ENCODE assay signal across 1 cellular context in the genomic region with DNA sequence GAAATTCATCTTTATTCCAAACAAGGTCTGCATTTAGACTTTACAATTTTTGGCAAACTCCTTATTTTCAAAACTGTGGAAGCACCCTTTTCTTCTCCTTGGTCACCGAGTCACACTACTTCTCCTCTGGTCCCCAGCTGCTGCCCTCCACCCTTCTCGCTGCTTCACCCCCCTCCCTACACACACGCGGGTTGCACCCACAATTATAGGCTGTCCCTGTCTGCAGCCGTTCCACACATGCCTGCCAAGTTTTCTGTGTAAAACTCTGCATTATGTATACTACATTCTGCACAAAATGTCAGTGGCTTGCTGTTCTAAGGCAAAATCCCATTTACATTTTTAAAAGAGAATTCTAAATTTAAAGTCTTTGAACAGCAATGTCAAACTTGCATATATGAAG.
TF ChIP-seq lines count a peak whose summit lies in the region.

No MANE protein-coding gene starts in this region.

TF ChIP-seq in IMR-90, 13 proteins besides CTCF, POLR2A, EP300 and RAD21 (continued from another document):
- TF ChIP-seq, protein P1, sequence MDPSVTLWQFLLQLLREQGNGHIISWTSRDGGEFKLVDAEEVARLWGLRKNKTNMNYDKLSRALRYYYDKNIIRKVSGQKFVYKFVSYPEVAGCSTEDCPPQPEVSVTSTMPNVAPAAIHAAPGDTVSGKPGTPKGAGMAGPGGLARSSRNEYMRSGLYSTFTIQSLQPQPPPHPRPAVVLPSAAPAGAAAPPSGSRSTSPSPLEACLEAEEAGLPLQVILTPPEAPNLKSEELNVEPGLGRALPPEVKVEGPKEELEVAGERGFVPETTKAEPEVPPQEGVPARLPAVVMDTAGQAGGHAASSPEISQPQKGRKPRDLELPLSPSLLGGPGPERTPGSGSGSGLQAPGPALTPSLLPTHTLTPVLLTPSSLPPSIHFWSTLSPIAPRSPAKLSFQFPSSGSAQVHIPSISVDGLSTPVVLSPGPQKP (IDR thresholded peaks at IDR 0.05; ENCODE audit: borderline replicate concordance, low read depth, low read length), result no peak
- TF ChIP-seq RFX5 (IDR thresholded peaks at IDR 0.05; ENCODE audit: low read depth, low read length) (no peak), FOS (IDR thresholded peaks at IDR 0.05; ENCODE audit: low read depth, low read length) (no peak), CHD1 (IDR thresholded peaks at IDR 0.05; ENCODE audit: low read depth, low read length) (no peak), NFE2L2 (IDR thresholded peaks at IDR 0.05; ENCODE audit: low read depth, low read length) (no peak)
